Comparison of ENCODE assay signal across 17 cellular contexts in the genomic region with DNA sequence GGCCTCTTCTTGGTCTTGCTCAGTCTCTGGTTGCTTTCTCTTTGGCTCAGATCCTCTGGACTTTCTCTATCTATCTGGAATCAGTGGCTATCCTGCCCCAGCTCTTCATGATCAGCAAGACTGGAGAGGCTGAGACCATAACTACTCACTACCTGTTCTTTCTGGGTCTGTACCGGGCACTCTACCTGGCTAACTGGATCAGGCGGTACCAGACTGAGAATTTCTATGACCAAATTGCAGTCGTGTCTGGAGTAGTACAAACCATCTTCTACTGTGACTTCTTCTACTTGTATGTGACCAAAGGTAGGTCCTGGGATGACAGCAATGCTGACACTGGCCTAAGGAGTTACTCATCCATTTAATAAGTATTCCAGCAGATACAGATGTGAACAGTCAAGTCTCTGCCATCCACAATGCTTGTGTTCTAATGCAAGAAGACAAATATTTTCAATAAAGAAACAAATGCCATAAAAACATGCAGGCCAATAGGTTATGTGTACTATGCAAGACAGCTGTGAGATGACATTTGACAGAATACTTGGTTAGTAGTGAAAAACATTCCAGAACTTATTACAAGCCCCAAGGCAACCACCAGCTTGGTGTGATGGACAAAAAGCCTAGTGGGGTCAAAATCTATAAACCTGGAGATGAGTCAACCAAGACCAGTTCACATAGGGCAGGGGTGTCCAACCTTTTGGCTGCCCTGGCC. TPM values are rescaled to one million over a fixed set of nuclear protein-coding genes. Genes with fewer than 3 reads are reported as not detected.
DNase-seq lines count a peak whose midpoint lies in the region; ATAC-seq and TF ChIP-seq lines count a peak whose summit lies in the region.
"Had no signal": no experiment of that assay in that cellular context is flagged by ENCODE, and none has a peak within 500 bp of the region (broad histone marks: within the 10 kb centered on the region; RNA-seq: fewer than 3 reads in every experiment).

No MANE protein-coding gene starts in this region.

- H3K4me2 ChIP-seq in hepatocyte = no peak overlapping the region

- peak overlapping the region; percentile 1 for H3K27ac Mint-ChIP-seq in activated T-cell treated with anti-CD3 and anti-CD28 coated beads, Interleukin-2, amount 50 U/mL, for 72 hours
- H3K27ac Mint-ChIP-seq in T-helper 17 cell = peak overlapping the region; percentile 79

- no peaks in the 10 kb centered on the region for H3K9me2 ChIP-seq in hepatocyte (replicated peaks; ENCODE audit: insufficient read depth)

- H3K9me3 ChIP-seq in T-helper 17 cell (ENCODE audit: control insufficient read depth, low read length, poor library complexity, severe bottlenecking) (no peaks in the 10 kb centered on the region), hepatocyte (ENCODE audit: low read depth) (no peaks in the 10 kb centered on the region), sigmoid colon (no peaks in the 10 kb centered on the region)
- H3K9me3 ChIP-seq: esophagus muscularis mucosa, upper lobe of left lung had no signal

- H3K4me3 Mint-ChIP-seq in activated T-cell treated with anti-CD3 and anti-CD28 coated beads, Interleukin-2, amount 50 U/mL, for 72 hours = no peak overlapping the region
- peak overlapping the region; percentile 15 for H3K4me3 Mint-ChIP-seq in T-helper 17 cell
- H3K4me3 Mint-ChIP-seq: activated naive CD8-positive, alpha-beta T cell treated with anti-CD3 and anti-CD28 coated beads, Interleukin-2, amount 10 ng/mL, durations not matched to agents 7 days and 5 days had no signal

- TF ChIP-seq POLR2A in sigmoid colon (IDR thresholded peaks at IDR 0.05) = no peak

- H3K9me3 Mint-ChIP-seq in activated T-cell treated with anti-CD3 and anti-CD28 coated beads, Interleukin-2, amount 50 U/mL, for 72 hours = no peaks in the 10 kb centered on the region
- H3K9me3 Mint-ChIP-seq: activated naive CD8-positive, alpha-beta T cell treated with anti-CD3 and anti-CD28 coated beads, Interleukin-2, amount 10 ng/mL, durations not matched to agents 7 days and 5 days had no signal

- ATAC-seq in activated T-cell treated with anti-CD3 and anti-CD28 coated beads, Interleukin-2, amount 50 U/mL, for 72 hours (replicated peaks in 1 of 2) = no peak
- ATAC-seq in T-helper 17 cell = peak; percentile 12

- H4K20me1 ChIP-seq in hepatocyte (ENCODE audit: insufficient read depth, poor library complexity, severe bottlenecking) = peaks cover 11% of the 10 kb centered on the region

- H3K27me3 ChIP-seq in hepatocyte = no peaks in the 10 kb centered on the region
- no peaks in the 10 kb centered on the region for H3K27me3 ChIP-seq in sigmoid colon
- H3K27me3 ChIP-seq: esophagus muscularis mucosa, upper lobe of left lung had no signal

- H3K4me3 ChIP-seq in hepatocyte = no peak overlapping the region
- no peak overlapping the region for H3K4me3 ChIP-seq in sigmoid colon
- H3K4me3 ChIP-seq: esophagus muscularis mucosa, lung, upper lobe of left lung had no signal

- no peak overlapping the region for H2AFZ ChIP-seq in hepatocyte
- H2AFZ ChIP-seq: parathyroid adenoma had no signal

- H3K27me3 Mint-ChIP-seq in activated T-cell treated with anti-CD3 and anti-CD28 coated beads, Interleukin-2, amount 50 U/mL, for 72 hours (ENCODE audit: low read depth) = no peaks in the 10 kb centered on the region
- no peaks in the 10 kb centered on the region for H3K27me3 Mint-ChIP-seq in T-helper 17 cell
- H3K27me3 Mint-ChIP-seq: activated naive CD8-positive, alpha-beta T cell treated with anti-CD3 and anti-CD28 coated beads, Interleukin-2, amount 10 ng/mL, durations not matched to agents 7 days and 5 days had no signal

- intact Hi-C loops in sigmoid colon (cut with DNase I) = no loop called here

- H3K4me1 Mint-ChIP-seq in activated T-cell treated with anti-CD3 and anti-CD28 coated beads, Interleukin-2, amount 50 U/mL, for 72 hours (ENCODE audit: low read depth) = peaks cover 29% of the 10 kb centered on the region
- peaks cover 6% of the 10 kb centered on the region for H3K4me1 Mint-ChIP-seq in T-helper 17 cell

- H3K27ac ChIP-seq in hepatocyte = peak overlapping the region; percentile 43
- peak overlapping the region in 3 of 4 donors; percentile 6 to 25 (median 16) for H3K27ac ChIP-seq in sigmoid colon
- H3K27ac ChIP-seq: parathyroid adenoma had no signal

- TF ChIP-seq EP300 in sigmoid colon (IDR thresholded peaks at IDR 0.05) = no peak

- 98% methylated on average over 3 of the region's 3 CpGs for WGBS in hepatocyte (ENCODE audit: low lambda C conversion rate, missing lambda C conversion rate)
- whole genome bisulfite sequencing in sigmoid colon, 2 donors = 89 to 97% methylated on average over 3 of the region's 3 CpGs

- H3K36me3 Mint-ChIP-seq in activated T-cell treated with anti-CD3 and anti-CD28 coated beads, Interleukin-2, amount 50 U/mL, for 72 hours (ENCODE audit: insufficient read depth in 2 of 2) = peaks cover 5 to 32% of the 10 kb centered on the region in 2 donors
- peaks cover 5% of the 10 kb centered on the region for H3K36me3 Mint-ChIP-seq in T-helper 17 cell (ENCODE audit: low read depth)

- H3K4me1 ChIP-seq in hepatocyte (ENCODE audit: insufficient read depth) = peaks cover 4% of the 10 kb centered on the region
- H3K4me1 ChIP-seq in sigmoid colon = no peaks in the 10 kb centered on the region
- H3K4me1 ChIP-seq: parathyroid adenoma had no signal

- no peak for TF ChIP-seq CTCF in hepatocyte (IDR thresholded peaks at IDR 0.05; ENCODE audit: poor library complexity)
- no peak for TF ChIP-seq CTCF in sigmoid colon (IDR thresholded peaks at IDR 0.05)
- TF ChIP-seq CTCF in GM13976 (IDR thresholded peaks at IDR 0.05; ENCODE audit: borderline replicate concordance, control extremely low read depth, extremely low read depth, insufficient read depth, missing control alignments) = no peak

- peaks cover 3% of the 10 kb centered on the region for H3K79me2 ChIP-seq in hepatocyte
- H3K79me2 ChIP-seq: parathyroid adenoma had no signal

- DNase-seq in activated T-cell treated with anti-CD3 and anti-CD28 coated beads, Interleukin-2, amount 50 U/mL, for 72 hours = no peak
- no peak for DNase-seq in activated T-cell treated with anti-CD3 and anti-CD28 coated beads for 4 hours
- no peak for DNase-seq in T-helper 17 cell
- no peak for DNase-seq in hepatocyte (ENCODE audit: low spot score)
- no peak for DNase-seq in sigmoid colon
- no peak for DNase-seq in GM13976 (ENCODE audit: low spot score)
- no peak for DNase-seq in GF-D8 (lab: John Stamatoyannopoulos, UW)
- no peak for DNase-seq in DMS53 (lab: John Stamatoyannopoulos, UW)
- DNase-seq: activated naive CD8-positive, alpha-beta T cell treated with anti-CD3 and anti-CD28 coated beads, Interleukin-2, amount 10 ng/mL, durations not matched to agents 7 days and 5 days; hippocampal formation; Kasumi-1; NCI-H524 treated with DMSO at 0.1 percent for 48 hours; SW 1271; upper lobe of left lung had no signal

- in situ Hi-C loops in GM13976 (cut with MboI; ENCODE audit: low sequenced_read_pairs, unreplicated experiment) = no loop called here

- H3K36me3 ChIP-seq in hepatocyte (replicated peaks; ENCODE audit: insufficient read depth, low read depth) = peaks cover 10% of the 10 kb centered on the region
- H3K36me3 ChIP-seq in sigmoid colon = peaks cover 9 to 65% (median 40%) of the 10 kb centered on the region in 4 donors

RNA-seq across cellular contexts. Expression of a gene that starts 13.4 kb away (rescaled TPM):
- under 1 TPM; 0.31 to 0.37 TPM for total RNA-seq in activated T-cell treated with anti-CD3 and anti-CD28 coated beads, Interleukin-2, amount 50 U/mL, for 72 hours
- total RNA-seq in T-helper 17 cell (not detected), hepatocyte (92.4 and 98.9 TPM in 2 replicates), sigmoid colon (1 to 10 TPM; 2.5 to 5.5 (median 2.9) TPM)
- polyA plus RNA-seq in hepatocyte (169 and 171 TPM in 2 replicates), sigmoid colon (10 to 100 TPM in 2 of 3 donors, 1 to 10 TPM in 1; 7.4 to 14.3 (median 10.2) TPM)

RNA-seq across cellular contexts. Expression of a gene that starts 24.8 kb away (rescaled TPM):
- 100 to 1,000 TPM; 374 to 431 TPM for total RNA-seq in activated T-cell treated with anti-CD3 and anti-CD28 coated beads, Interleukin-2, amount 50 U/mL, for 72 hours
- 100 to 1,000 TPM; 526 to 546 TPM for total RNA-seq in T-helper 17 cell
- total RNA-seq in hepatocyte = 432 and 433 TPM in 2 replicates
- polyA plus RNA-seq in hepatocyte = 42.3 and 50.1 TPM in 2 replicates
- 100 to 1,000 TPM; 504 to 630 (median 591) TPM for total RNA-seq in sigmoid colon
- 100 to 1,000 TPM in 1 of 3 donors, 10 to 100 TPM in 2; 54.7 to 175 (median 62.0) TPM for polyA plus RNA-seq in sigmoid colon

RNA-seq across cellular contexts. Expression of a gene that starts 26.3 kb away (rescaled TPM):
- total RNA-seq in activated T-cell treated with anti-CD3 and anti-CD28 coated beads, Interleukin-2, amount 50 U/mL, for 72 hours = not detected
- not detected for total RNA-seq in T-helper 17 cell
- 0.24 and 0.50 TPM in 2 replicates for total RNA-seq in hepatocyte
- polyA plus RNA-seq in hepatocyte = 0.08 and 0.30 TPM in 2 replicates
- total RNA-seq in sigmoid colon = not detected
- polyA plus RNA-seq in sigmoid colon = under 1 TPM in 1 of 3 donors, not detected in 2; 0.03 TPM
- total RNA-seq: activated naive CD8-positive, alpha-beta T cell treated with anti-CD3 and anti-CD28 coated beads, Interleukin-2, amount 10 ng/mL, durations not matched to agents 7 days and 5 days; esophagus muscularis mucosa; lung; upper lobe of left lung had no signal
- polyA plus RNA-seq: lung had no signal

Comparison
In these comparisons a context has a peak if more than half of its experiments do, and no peak if none do; other contexts are left out.
1. RNA of a gene that starts 13.4 kb away (total RNA-seq): 92.4 to 98.9 TPM in hepatocyte; 2.5 to 5.5 TPM in sigmoid colon, 0.31 to 0.37 TPM in activated T-cell treated with anti-CD3 and anti-CD28 coated beads, Interleukin-2, amount 50 U/mL, for 72 hours and not detected in T-helper 17 cell; every median in the first group is over 10 times any median in the second.